Comparison of ENCODE assay signal across 1 cellular context in genomic region chr6:163243691-163244505, GRCh38.
TF ChIP-seq lines count a peak whose summit lies in the region.

No MANE protein-coding gene starts in this region.

TF ChIP-seq in endothelial cell of umbilical vein, 7 proteins besides CTCF, POLR2A, EP300 and RAD21 (continued from another document):
- no peak for TF ChIP-seq MAX (IDR thresholded peaks at IDR 0.05; ENCODE audit: insufficient read depth, insufficient read length)
- TF ChIP-seq FOS (IDR thresholded peaks at IDR 0.05; ENCODE audit: borderline replicate concordance, insufficient read depth, low read length), result no peak
- TF ChIP-seq POLR2AphosphoS5 (IDR thresholded peaks at IDR 0.05; ENCODE audit: insufficient read depth, low read depth, low read length), result no peak
